Comparison of ENCODE assay signal across 1 cellular context in genomic region chr6:160417550-160417949, GRCh38.
TF ChIP-seq lines count a peak whose summit lies in the region.

No MANE protein-coding gene starts in this region.

TF ChIP-seq in K562, 482 proteins besides CTCF, POLR2A, EP300 and RAD21:
- TF ChIP-seq CEBPG (CRISPR knock-in tag; IDR thresholded peaks at IDR 0.05) (no peak), CEBPG (tag; conservative IDR thresholded peaks at IDR 0.05 in 1 of 2, IDR thresholded peaks at IDR 0.05 in 1 of 2) (peak in 1 of 2 experiments; percentile 60; a peak in 3 of 4 replicates), SNRNP70 (optimal IDR thresholded peaks at IDR 0.05; ENCODE audit: low read depth, low read length) (no peak), CEBPB (tag; IDR thresholded peaks at IDR 0.05) (0 out of 2 replicates have a peak, but pooled peaks have one; percentile 29)
